32 cellular contexts compared by ENCODE assay signal in the genomic region with DNA sequence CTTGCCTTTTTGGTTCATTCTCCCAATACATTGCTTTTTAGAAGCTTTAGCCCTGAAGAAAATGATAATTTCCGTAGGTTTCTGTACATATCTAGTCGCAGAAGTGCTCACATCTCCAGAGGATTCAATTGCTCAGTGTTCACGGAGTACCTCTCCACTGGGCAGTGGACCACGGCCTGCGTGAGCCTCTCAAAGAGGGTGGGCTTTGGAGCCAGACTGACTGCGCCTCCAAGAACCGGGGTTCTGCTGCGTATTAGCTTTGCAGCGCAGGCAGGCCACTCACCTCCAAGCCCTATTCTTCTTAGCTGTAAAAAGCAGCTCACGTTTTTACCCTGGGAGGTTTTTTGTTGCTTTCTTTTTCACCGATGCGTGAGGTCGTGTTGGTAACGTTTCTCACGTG. TPM values are rescaled to one million over a fixed set of nuclear protein-coding genes. Genes with fewer than 3 reads are reported as not detected.
"Had no signal": no experiment of that assay in that cellular context is flagged by ENCODE, and none has a peak within 500 bp of the region (broad histone marks: within the 10 kb centered on the region; RNA-seq: fewer than 3 reads in every experiment).

No MANE protein-coding gene starts in this region.

- H3K27me3 ChIP-seq: heart right ventricle, hepatocyte, pancreas, stomach, testis, upper lobe of right lung had no signal

- H3K4me1 ChIP-seq: heart right ventricle, left ventricle myocardium inferior, pancreas, prostate gland, stomach, testis, tibial artery, upper lobe of right lung had no signal

- H3K36me3 Mint-ChIP-seq: naive B cell; natural killer cell; stimulated activated memory B cell treated with anti-CD40 and anti-IgM and Interleukin-4, amounts not matched to agents 10 μg/mL and 1 μg/mL and 100 μg/mL, for 72 hours had no signal

- H3K9me3 ChIP-seq: heart right ventricle, left ventricle myocardium inferior, pancreas, prostate gland, stomach, testis, tibial artery, upper lobe of right lung had no signal

- H3K4me3 Mint-ChIP-seq: mesothelial cell of epicardium; naive B cell; natural killer cell; nephron progenitor cell; stimulated activated memory B cell treated with anti-CD40 and anti-IgM and Interleukin-4, amounts not matched to agents 10 μg/mL and 1 μg/mL and 100 μg/mL, for 72 hours had no signal

- H3K4me3 ChIP-seq: heart right ventricle, hepatocyte, left ventricle myocardium inferior, lung, pancreas, prostate gland, stomach, testis, tibial artery, upper lobe of right lung had no signal

- FAIRE-seq: pancreas, small intestine, urothelium cell line had no signal

- H3K4me1 Mint-ChIP-seq: mesothelial cell of epicardium; naive B cell; natural killer cell; nephron progenitor cell; stimulated activated memory B cell treated with anti-CD40 and anti-IgM and Interleukin-4, amounts not matched to agents 10 μg/mL and 1 μg/mL and 100 μg/mL, for 72 hours had no signal

- H3K36me3 ChIP-seq: pancreas, upper lobe of right lung had no signal

- H3K9me3 Mint-ChIP-seq: mesothelial cell of epicardium; naive B cell; natural killer cell; nephron progenitor cell; stimulated activated memory B cell treated with anti-CD40 and anti-IgM and Interleukin-4, amounts not matched to agents 10 μg/mL and 1 μg/mL and 100 μg/mL, for 72 hours had no signal

- DNase-seq: heart right ventricle; islet precursor cell; left ventricle myocardium inferior; mesendoderm; naive B cell; natural killer cell; nephron progenitor cell; pancreas; posterior cingulate gyrus; retina; right cardiac atrium; small intestine; stimulated activated CD4-positive, alpha-beta T cell treated with anti-CD3 and anti-CD28 coated beads, Interleukin-1b, Interleukin-23, amount 100 ng/mL, for 48 hours; stimulated activated CD4-positive, alpha-beta T cell treated with anti-CD3 and anti-CD28 coated beads, Interleukin-2, amount 100 ng/mL, for 48 hours; stimulated activated CD4-positive, alpha-beta T cell treated with anti-CD3 and anti-CD28 coated beads, Interleukin-4, amount 100 ng/mL, for 4 hours; stimulated activated CD8-positive, alpha-beta memory T cell treated with anti-CD3 and anti-CD28 coated beads, Interleukin-4, amount 100 ng/mL, for 48 hours; stimulated activated naive CD4-positive, alpha-beta T cell treated with Interleukin-2 at 50 U/mL for 16 hours; stomach; testis; tibial artery; trophoblast cell; upper lobe of right lung had no signal

- H3K27ac Mint-ChIP-seq: mesothelial cell of epicardium; natural killer cell; nephron progenitor cell; stimulated activated memory B cell treated with anti-CD40 and anti-IgM and Interleukin-4, amounts not matched to agents 10 μg/mL and 1 μg/mL and 100 μg/mL, for 72 hours had no signal

- H3K27ac ChIP-seq: heart right ventricle, hepatocyte, left ventricle myocardium inferior, pancreas, prostate gland, stomach, testis, tibial artery, upper lobe of right lung had no signal

RNA-seq across cellular contexts. Expression of a gene that starts 35.4 kb away (rescaled TPM):
- total RNA-seq: hepatocyte, kidney epithelial cell, left ventricle myocardium inferior, lower leg skin, lung, mesothelial cell of epicardium, mononuclear cell, natural killer cell, pancreas, sciatic nerve, stomach, upper lobe of right lung had no signal
- polyA plus RNA-seq: lung, pancreas, stomach had no signal
